ENCODE assay signal across 12 cellular contexts in genomic region chr1:53526451-53527101, GRCh38.
DNase-seq lines count a peak whose midpoint lies in the region; ATAC-seq and TF ChIP-seq lines count a peak whose summit lies in the region.
"Had no signal": no experiment of that assay in that cellular context is flagged by ENCODE, and none has a peak within 500 bp of the region (broad histone marks: within the 10 kb centered on the region; RNA-seq: fewer than 3 reads in every experiment).

No MANE protein-coding gene starts in this region.

- no peak for TF ChIP-seq EP300 in ovary (IDR thresholded peaks at IDR 0.05)

- intact Hi-C loops in left ventricle myocardium superior (cut with micrococcal nuclease), result no loop called here
- intact Hi-C loops in ovary (cut with DNase I), result no loop called here

- no peak for TF ChIP-seq POLR2A in ovary (IDR thresholded peaks at IDR 0.05)

- WGBS in ovary, 3 donors, result 26 to 37% (median 29%) methylated on average over 29 of the region's 29 CpGs

- ATAC-seq in left ventricle myocardium superior, result peak; percentile 80
- no peak for ATAC-seq in HG02678 (IDR thresholded peaks at IDR 0.05; ENCODE audit: unreplicated experiment)

- H3K36me3 ChIP-seq in ovary, result no peaks in the 10 kb centered on the region
- H3K36me3 ChIP-seq: suprapubic skin had no signal

- H3K4me3 ChIP-seq in astrocyte of the cerebellum (ENCODE audit: low read depth, low read length) (no peak overlapping the region), ovary (no peak overlapping the region)
- H3K4me3 ChIP-seq: suprapubic skin had no signal

- no peaks in the 10 kb centered on the region for H3K27me3 ChIP-seq in ovary
- H3K27me3 ChIP-seq: suprapubic skin had no signal

- in situ Hi-C loops in astrocyte of the cerebellum (cut with HindIII; ENCODE audit: low sequenced_read_pairs), result no loop called here

- no peak overlapping the region for H3K27ac ChIP-seq in ovary
- H3K27ac ChIP-seq: suprapubic skin had no signal

- DNase-seq in AG20443 (ENCODE audit: low spot score) (peak; percentile 90), astrocyte of the cerebellum (ENCODE audit: low read depth) (peak; percentile 52), left ventricle myocardium superior (peak; percentile 75), ovary (peak in 4 of 5 donors; percentile 30 to 76 (median 59)), activated gamma-delta T cell treated with Interleukin-2 at 50 U/mL for 16 hours (no peak), NCI-H146 treated with DMSO at 0.1 percent for 48 hours (lab: John Stamatoyannopoulos, UW; ENCODE audit: unreplicated experiment) (no peak), DMS79 (lab: John Stamatoyannopoulos, UW) (no peak)
- DNase-seq: activated CD4-positive, alpha-beta T cell treated with anti-CD3 and anti-CD28 coated beads, Interleukin-2, amount 50 U/mL, for 48 hours; activated naive CD8-positive, alpha-beta T cell treated with anti-CD3 and anti-CD28 coated beads, Interleukin-2, amount 10 ng/mL, durations not matched to agents 7 days and 5 days; erythroblast had no signal

- no peak for TF ChIP-seq CTCF in astrocyte of the cerebellum (IDR thresholded peaks at IDR 0.05; ENCODE audit: low read depth, low read length, missing control alignments)
- no peak for TF ChIP-seq CTCF in ovary (IDR thresholded peaks at IDR 0.05)

- peaks cover 12% of the 10 kb centered on the region for H3K4me1 ChIP-seq in ovary (ENCODE audit: insufficient read depth)

- H3K9me3 ChIP-seq in ovary, result no peaks in the 10 kb centered on the region
- H3K9me3 ChIP-seq: suprapubic skin had no signal

Comparison
In these comparisons a context has a peak if more than half of its experiments do, and no peak if none do; other contexts are left out.
1. DNase-seq: peak in AG20443 (single experiment), astrocyte of the cerebellum (single experiment), left ventricle myocardium superior (single experiment) and ovary (4 of 5); none in activated gamma-delta T cell treated with Interleukin-2 at 50 U/mL for 16 hours (single experiment), NCI-H146 treated with DMSO at 0.1 percent for 48 hours (single experiment) and DMS79 (single experiment).